34 cellular contexts compared by ENCODE assay signal in genomic region chr7:11272352-11272751, GRCh38.
"Had no signal": no experiment of that assay in that cellular context is flagged by ENCODE, and none has a peak within 500 bp of the region (broad histone marks: within the 10 kb centered on the region; RNA-seq: fewer than 3 reads in every experiment).

No MANE protein-coding gene starts in this region.

- H3K4me3 ChIP-seq: MG63 had no signal

- H3K9me3 ChIP-seq: MG63 had no signal

- DNase-seq: Karpas-422, Kasumi-1, MG63, MM.1S, MV-4-11, NCI-H1048, NCI-H1092, NCI-H1092 treated with DMSO at 0.1 percent for 48 hours, NCI-H1105, NCI-H1105 treated with DMSO at 0.1 percent for 48 hours, NCI-H1417, NCI-H1417 treated with DMSO at 0.1 percent for 48 hours, NCI-H1436, NCI-H1436 treated with DMSO at 0.1 percent for 48 hours, NCI-H146, NCI-H1694, NCI-H1694 treated with DMSO at 0.1 percent for 48 hours, NCI-H187, NCI-H187 treated with DMSO at 0.1 percent for 48 hours, NCI-H1930, NCI-H2029, NCI-H2029 treated with DMSO at 0.1 percent for 48 hours, NCI-H2081, NCI-H2081 treated with DMSO at 0.1 percent for 48 hours, NCI-H2107, NCI-H2171, NCI-H2171 treated with DMSO at 0.1 percent for 48 hours, NCI-H2227 treated with DMSO at 0.1 percent for 48 hours, NCI-H226, NCI-H345, NCI-H446, NCI-H446 treated with DMSO at 0.1 percent for 48 hours, NCI-H510A, NCI-H510A treated with DMSO at 0.1 percent for 48 hours had no signal

- H3K27me3 ChIP-seq: MG63 had no signal

- H3K36me3 ChIP-seq: MG63 had no signal
